ENCODE assay signal across 8 cellular contexts in the genomic region with DNA sequence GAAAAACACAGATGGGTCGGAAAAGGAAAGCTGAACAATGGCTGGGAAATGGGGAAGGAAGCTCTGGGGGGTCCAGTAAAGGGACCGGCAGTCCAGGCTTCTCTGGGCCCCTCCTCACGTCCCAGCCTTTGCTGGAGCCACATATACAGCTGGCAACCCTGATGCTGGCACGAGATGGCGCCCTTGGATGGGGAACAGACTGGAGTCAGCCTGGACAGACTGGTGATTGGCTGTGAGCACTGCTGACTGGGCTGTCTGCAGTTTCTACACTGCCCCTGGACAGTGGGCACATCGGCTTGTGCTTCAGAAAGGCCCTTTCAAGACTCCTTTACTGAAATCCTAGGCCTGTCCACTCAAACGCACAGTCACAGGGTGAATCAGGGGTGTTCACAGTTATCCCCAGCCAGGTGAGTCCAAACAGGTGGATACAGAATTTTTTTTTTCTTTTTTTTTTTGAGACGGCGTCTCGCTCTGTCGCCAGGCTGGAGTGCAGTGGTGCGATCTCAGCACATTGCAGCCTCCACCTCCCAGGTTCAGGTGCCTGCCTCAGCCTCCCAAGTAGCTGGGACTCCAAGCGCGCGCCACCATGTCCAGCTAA. TPM values are rescaled to one million over a fixed set of nuclear protein-coding genes. Genes with fewer than 3 reads are reported as not detected.
DNase-seq lines count a peak whose midpoint lies in the region; ATAC-seq and TF ChIP-seq lines count a peak whose summit lies in the region.

No MANE protein-coding gene starts in this region.

- H3K4me3 ChIP-seq in ascending aorta (no peak overlapping the region), hepatocyte (no peak overlapping the region), sigmoid colon (no peak overlapping the region)

- H4K20me1 ChIP-seq in hepatocyte (ENCODE audit: insufficient read depth, poor library complexity, severe bottlenecking) = no peaks in the 10 kb centered on the region

- no peak overlapping the region for H2AFZ ChIP-seq in hepatocyte

- no peaks in the 10 kb centered on the region for H3K36me3 ChIP-seq in ascending aorta
- no peaks in the 10 kb centered on the region for H3K36me3 ChIP-seq in hepatocyte (replicated peaks; ENCODE audit: insufficient read depth, low read depth)
- no peaks in the 10 kb centered on the region for H3K36me3 ChIP-seq in sigmoid colon

- H3K9me3 ChIP-seq in ascending aorta (no peaks in the 10 kb centered on the region), hepatocyte (ENCODE audit: low read depth) (no peaks in the 10 kb centered on the region), sigmoid colon (no peaks in the 10 kb centered on the region)

- TF ChIP-seq CTCF in GM10266 (IDR thresholded peaks at IDR 0.05; ENCODE audit: control insufficient read depth, insufficient read depth, low read depth, missing control alignments) (peak; percentile 79), ascending aorta (IDR thresholded peaks at IDR 0.05) (peak; percentile 75 to 86 (median 81)), hepatocyte (IDR thresholded peaks at IDR 0.05; ENCODE audit: poor library complexity) (peak; percentile 91), sigmoid colon (IDR thresholded peaks at IDR 0.05) (peak in 3 of 4 experiments; percentile 46 to 62 (median 57))

- no peak overlapping the region for H3K4me2 ChIP-seq in hepatocyte

- TF ChIP-seq EP300 in sigmoid colon (IDR thresholded peaks at IDR 0.05) = no peak

- H3K4me1 ChIP-seq in ascending aorta = no peaks in the 10 kb centered on the region
- H3K4me1 ChIP-seq in hepatocyte (ENCODE audit: insufficient read depth) = peaks cover 4% of the 10 kb centered on the region
- peaks cover 0 to 13% (median 2%) of the 10 kb centered on the region in 4 donors for H3K4me1 ChIP-seq in sigmoid colon

- intact Hi-C loops in ascending aorta (cut with DNase I) (loop anchor here (1.0 kb wide), 1 partner anchor 222 kb away; no protein-coding TSS in a partner anchor), sigmoid colon (cut with DNase I) (loop anchor here (1.0 to 10.0 kb wide), 2 partner anchors 222 to 514 kb away; no protein-coding TSS in a partner anchor)

- H3K79me2 ChIP-seq in hepatocyte = no peaks in the 10 kb centered on the region

- H3K27me3 ChIP-seq in ascending aorta (no peaks in the 10 kb centered on the region), hepatocyte (no peaks in the 10 kb centered on the region), sigmoid colon (peaks cover 0 to 27% (median 0%) of the 10 kb centered on the region in 3 donors)

- WGBS in hepatocyte (ENCODE audit: low lambda C conversion rate, missing lambda C conversion rate) = 55% methylated on average over 14 of the region's 15 CpGs
- whole genome bisulfite sequencing in sigmoid colon, 2 donors = 51 to 52% methylated on average over 15 of the region's 15 CpGs

- ATAC-seq in HG02852 (IDR thresholded peaks at IDR 0.05; ENCODE audit: unreplicated experiment) = no peak

- peak; percentile 70 for DNase-seq in GM10266 (ENCODE audit: extremely low spot score)
- peak; percentile 46 for DNase-seq in NCI-H1436 (lab: John Stamatoyannopoulos, UW)
- peak; percentile 24 for DNase-seq in T follicular helper cell (ENCODE audit: low read depth)
- DNase-seq in ascending aorta (ENCODE audit: low spot score in 2 of 2) = peak; percentile 37 to 86
- DNase-seq in hepatocyte (ENCODE audit: low spot score) = peak; percentile 90
- DNase-seq in sigmoid colon = peak; percentile 81
- no peak for DNase-seq in cortex of kidney (lab: John Stamatoyannopoulos, UW)

- no peak for TF ChIP-seq POLR2A in sigmoid colon (IDR thresholded peaks at IDR 0.05)

- no peak overlapping the region for H3K27ac ChIP-seq in ascending aorta
- H3K27ac ChIP-seq in hepatocyte = no peak overlapping the region
- H3K27ac ChIP-seq in sigmoid colon = no peak overlapping the region

- H3K9me2 ChIP-seq in hepatocyte (replicated peaks; ENCODE audit: insufficient read depth) = no peaks in the 10 kb centered on the region

RNA-seq across cellular contexts. Expression of gene ZBTB40, which starts 31.1 kb away (rescaled TPM):
- total RNA-seq in ascending aorta (13.0 TPM), hepatocyte (17.7 and 18.1 TPM in 2 replicates), sigmoid colon (10 to 100 TPM; 14.3 to 22.2 (median 15.9) TPM)
- polyA plus RNA-seq in hepatocyte (7.3 and 8.0 TPM in 2 replicates), sigmoid colon (10 to 100 TPM in 1 of 3 donors, 1 to 10 TPM in 2; 1.8 to 10.3 (median 1.8) TPM)
